Comparison of ENCODE assay signal across 11 cellular contexts in genomic region chr4:42671431-42672194, GRCh38. TPM values are rescaled to one million over a fixed set of nuclear protein-coding genes. Genes with fewer than 3 reads are reported as not detected.
A peak's percentile ranks its signal among the peaks of the same experiment; 100 is the strongest.
DNase-seq lines count a peak whose midpoint lies in the region; ATAC-seq, FAIRE-seq and TF ChIP-seq lines count a peak whose summit lies in the region.
"Had no signal": no experiment of that assay in that cellular context is flagged by ENCODE, and none has a peak within 500 bp of the region (broad histone marks: within the 10 kb centered on the region; RNA-seq: fewer than 3 reads in every experiment).

No MANE protein-coding gene starts in this region.

- TF ChIP-seq POLR2A in thyroid gland (IDR thresholded peaks at IDR 0.05) = no peak

- H3K9me3 Mint-ChIP-seq in activated T-helper 1 cell treated with anti-CD3 and anti-CD28 coated beads, Interleukin-12 subunit alpha, Interleukin-12 subunit beta, Interleukin-2, Interleukin-4 antibody, amounts not matched to agents 30 ng/mL and 10 ng/mL and 1 ng/mL, durations not matched to agents 14 hours and 24 hours and 36 hours = peaks cover 4% of the 10 kb centered on the region

- ATAC-seq in HG03175 (IDR thresholded peaks at IDR 0.05; ENCODE audit: unreplicated experiment) = peak; percentile 61

- WGBS in thyroid gland, 2 donors = 59 to 64% methylated on average over 4 of the region's 4 CpGs

- no peaks in the 10 kb centered on the region for H3K36me3 ChIP-seq in thyroid gland

- H3K27ac ChIP-seq in thyroid gland = peak overlapping the region; percentile 76 to 80 (median 77)

- no peaks in the 10 kb centered on the region for H3K27me3 Mint-ChIP-seq in activated T-helper 1 cell treated with anti-CD3 and anti-CD28 coated beads, Interleukin-12 subunit alpha, Interleukin-12 subunit beta, Interleukin-2, Interleukin-4 antibody, amounts not matched to agents 30 ng/mL and 10 ng/mL and 1 ng/mL, durations not matched to agents 14 hours and 24 hours and 36 hours (ENCODE audit: insufficient read depth)

- H3K36me3 Mint-ChIP-seq in activated T-helper 1 cell treated with anti-CD3 and anti-CD28 coated beads, Interleukin-12 subunit alpha, Interleukin-12 subunit beta, Interleukin-2, Interleukin-4 antibody, amounts not matched to agents 30 ng/mL and 10 ng/mL and 1 ng/mL, durations not matched to agents 14 hours and 24 hours and 36 hours (ENCODE audit: low read depth) = peaks cover 6% of the 10 kb centered on the region

- H3K4me3 ChIP-seq in thyroid gland (replicated peaks in 1 of 3) = no peak overlapping the region
- no peak overlapping the region for H3K4me3 ChIP-seq in foreskin fibroblast (ENCODE audit: low read depth in 1 of 2, low read length in 2 of 2)
- H3K4me3 ChIP-seq: smooth muscle cell had no signal

- peak overlapping the region; percentile 89 for H3K27ac Mint-ChIP-seq in activated T-helper 1 cell treated with anti-CD3 and anti-CD28 coated beads, Interleukin-12 subunit alpha, Interleukin-12 subunit beta, Interleukin-2, Interleukin-4 antibody, amounts not matched to agents 30 ng/mL and 10 ng/mL and 1 ng/mL, durations not matched to agents 14 hours and 24 hours and 36 hours

- H3K27me3 ChIP-seq in thyroid gland = no peaks in the 10 kb centered on the region

- intact Hi-C loops in activated T-helper 1 cell treated with anti-CD3 and anti-CD28 coated beads, Interleukin-12 subunit alpha, Interleukin-12 subunit beta, Interleukin-2, Interleukin-4 antibody, amounts not matched to agents 30 ng/mL and 10 ng/mL and 1 ng/mL, durations not matched to agents 14 hours and 24 hours and 36 hours (cut with micrococcal nuclease) = loop anchor here (1.0 to 5.0 kb wide), 2 partner anchors 14 to 44 kb away; partner anchors contain the start of gene ATP8A1
- intact Hi-C loops in thyroid gland (cut with DNase I) = no loop called here

- peaks cover 37% of the 10 kb centered on the region for H3K4me1 Mint-ChIP-seq in activated T-helper 1 cell treated with anti-CD3 and anti-CD28 coated beads, Interleukin-12 subunit alpha, Interleukin-12 subunit beta, Interleukin-2, Interleukin-4 antibody, amounts not matched to agents 30 ng/mL and 10 ng/mL and 1 ng/mL, durations not matched to agents 14 hours and 24 hours and 36 hours (ENCODE audit: low read depth)

- H3K9me3 ChIP-seq in thyroid gland = no peaks in the 10 kb centered on the region

- peak; percentile 16 for DNase-seq in activated T-cell treated with anti-CD3 and anti-CD28 coated beads for 1 hour (ENCODE audit: low read depth)
- DNase-seq in activated T-cell treated with anti-CD3 and anti-CD28 coated beads, Interleukin-2, amount 50 U/mL, for 1 hour = no peak
- peak; percentile 11 for DNase-seq in activated T-helper 1 cell treated with anti-CD3 and anti-CD28 coated beads, Interleukin-12 subunit alpha, Interleukin-12 subunit beta, Interleukin-2, Interleukin-4 antibody, amounts not matched to agents 30 ng/mL and 10 ng/mL and 1 ng/mL, durations not matched to agents 14 hours and 24 hours and 36 hours (ENCODE audit: low spot score)
- DNase-seq in thyroid gland = peak in 1 of 2 donors; percentile 17
- no peak for DNase-seq in frontal cortex (ENCODE audit: low spot score in 2 of 2)
- no peak for DNase-seq in NCI-H446 (lab: John Stamatoyannopoulos, UW)
- DNase-seq in foreskin fibroblast = no peak
- DNase-seq: head of caudate nucleus, NCI-H526 treated with DMSO at 0.1 percent for 48 hours had no signal

- H3K4me1 ChIP-seq in thyroid gland = peaks cover 40 to 55% of the 10 kb centered on the region in 2 donors

- H3K4me3 Mint-ChIP-seq in activated T-helper 1 cell treated with anti-CD3 and anti-CD28 coated beads, Interleukin-12 subunit alpha, Interleukin-12 subunit beta, Interleukin-2, Interleukin-4 antibody, amounts not matched to agents 30 ng/mL and 10 ng/mL and 1 ng/mL, durations not matched to agents 14 hours and 24 hours and 36 hours = peak overlapping the region; percentile 66

- FAIRE-seq in frontal cortex (lab: Jason Lieb, UNC) = no peak

- TF ChIP-seq CTCF in thyroid gland (IDR thresholded peaks at IDR 0.05) = no peak
- no peak for TF ChIP-seq CTCF in foreskin fibroblast (IDR thresholded peaks at IDR 0.05; ENCODE audit: low read depth, low read length)

RNA-seq across cellular contexts. Expression of gene ATP8A1, which starts 14.7 kb away (rescaled TPM):
- 18.2 and 25.8 TPM in 2 replicates for total RNA-seq in activated T-helper 1 cell treated with anti-CD3 and anti-CD28 coated beads, Interleukin-12 subunit alpha, Interleukin-12 subunit beta, Interleukin-2, Interleukin-4 antibody, amounts not matched to agents 30 ng/mL and 10 ng/mL and 1 ng/mL, durations not matched to agents 14 hours and 24 hours and 36 hours
- total RNA-seq in thyroid gland (100 to 1,000 TPM; 191 to 274 (median 245) TPM), frontal cortex (171 TPM)

Comparison
In these comparisons a context has a peak if more than half of its experiments do, and no peak if none do; other contexts are left out.
1. DNase-seq: peak in activated T-cell treated with anti-CD3 and anti-CD28 coated beads for 1 hour (single experiment) and activated T-helper 1 cell treated with anti-CD3 and anti-CD28 coated beads, Interleukin-12 subunit alpha, Interleukin-12 subunit beta, Interleukin-2, Interleukin-4 antibody, amounts not matched to agents 30 ng/mL and 10 ng/mL and 1 ng/mL, durations not matched to agents 14 hours and 24 hours and 36 hours (single experiment); none in activated T-cell treated with anti-CD3 and anti-CD28 coated beads, Interleukin-2, amount 50 U/mL, for 1 hour (single experiment), frontal cortex (0 of 2), NCI-H446 (0 of 2) and foreskin fibroblast (0 of 2).